Comparison of ENCODE assay signal across 2 cellular contexts in the genomic region with DNA sequence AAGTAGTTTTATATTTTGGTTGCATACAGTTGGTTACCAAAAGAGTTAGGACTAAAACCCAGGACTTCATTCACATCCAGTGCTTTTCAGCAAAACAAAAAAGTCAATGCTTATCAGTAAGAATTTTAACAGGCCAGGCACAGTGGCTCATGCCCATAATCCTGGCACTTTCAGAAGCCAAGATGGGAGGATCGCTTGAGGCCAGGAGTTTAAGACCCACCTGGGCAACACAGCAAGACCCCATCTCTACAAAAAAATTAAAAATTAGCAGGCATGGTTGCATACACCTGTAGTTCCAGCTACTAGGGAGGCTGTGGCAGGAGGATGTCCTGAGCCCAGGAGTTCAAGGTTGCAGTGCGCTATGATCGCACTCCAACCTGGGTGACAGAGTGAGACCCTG.
TF ChIP-seq lines count a peak whose summit lies in the region.

No MANE protein-coding gene starts in this region.

TF ChIP-seq in HEK293, 187 proteins besides CTCF, POLR2A, EP300 and RAD21 (continued from another document):
- no peak for TF ChIP-seq ZNF677 (tag by site-specific recombination; IDR thresholded peaks at IDR 0.05)
TF ChIP-seq in HEK293: peak in this region for 1.

TF ChIP-seq in WTC11, 78 proteins besides CTCF, POLR2A, EP300 and RAD21 (continued from another document):
- TF ChIP-seq, protein P1, sequence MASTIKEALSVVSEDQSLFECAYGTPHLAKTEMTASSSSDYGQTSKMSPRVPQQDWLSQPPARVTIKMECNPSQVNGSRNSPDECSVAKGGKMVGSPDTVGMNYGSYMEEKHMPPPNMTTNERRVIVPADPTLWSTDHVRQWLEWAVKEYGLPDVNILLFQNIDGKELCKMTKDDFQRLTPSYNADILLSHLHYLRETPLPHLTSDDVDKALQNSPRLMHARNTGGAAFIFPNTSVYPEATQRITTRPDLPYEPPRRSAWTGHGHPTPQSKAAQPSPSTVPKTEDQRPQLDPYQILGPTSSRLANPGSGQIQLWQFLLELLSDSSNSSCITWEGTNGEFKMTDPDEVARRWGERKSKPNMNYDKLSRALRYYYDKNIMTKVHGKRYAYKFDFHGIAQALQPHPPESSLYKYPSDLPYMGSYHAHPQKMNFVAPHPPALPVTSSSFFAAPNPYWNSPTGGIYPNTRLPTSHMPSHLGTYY (CRISPR knock-in tag; IDR thresholded peaks at IDR 0.05), result no peak
- no peak for TF ChIP-seq ZNF219 (CRISPR knock-in tag; IDR thresholded peaks at IDR 0.05; ENCODE audit: borderline replicate concordance)
